Comparison of ENCODE assay signal across 8 cellular contexts in genomic region chr20:46438156-46438750, GRCh38. TPM values are rescaled to one million over a fixed set of nuclear protein-coding genes. Genes with fewer than 3 reads are reported as not detected.
DNase-seq lines count a peak whose midpoint lies in the region; ATAC-seq and TF ChIP-seq lines count a peak whose summit lies in the region.

No MANE protein-coding gene starts in this region.

- no peaks in the 10 kb centered on the region for H3K9me2 ChIP-seq in PC-9 (ENCODE audit: insufficient read depth)

- H3K4me1 Mint-ChIP-seq in effector memory CD8-positive, alpha-beta T cell (ENCODE audit: low read depth in 2 of 2): no peaks in the 10 kb centered on the region

- POLR2A ChIA-PET in PC-9 (lab: Charles Lee; ENCODE audit: unreplicated experiment): no interaction called here

- H3K4me2 ChIP-seq in PC-9: no peak overlapping the region

- no peaks in the 10 kb centered on the region for H3K79me2 ChIP-seq in PC-9 (ENCODE audit: low read depth)

- no peak overlapping the region for H3K27ac Mint-ChIP-seq in effector memory CD8-positive, alpha-beta T cell

- H3K9me3 ChIP-seq in PC-9 (ENCODE audit: insufficient read depth, low read depth): no peaks in the 10 kb centered on the region

- H3F3A ChIP-seq in PC-9 (ENCODE audit: insufficient read depth, low read depth): no peaks in the 10 kb centered on the region

- no TSS peak for BruUV-seq in PC-9 (replicated peaks; lab: Mats Ljungman, UMichigan)

- H2AFZ ChIP-seq in PC-9: no peak overlapping the region

- ATAC-seq in effector memory CD8-positive, alpha-beta T cell (replicated peaks): peak; percentile 51

- H3K36me3 Mint-ChIP-seq in effector memory CD8-positive, alpha-beta T cell (ENCODE audit: insufficient read depth): peaks cover 2% of the 10 kb centered on the region

- H3K27me3 Mint-ChIP-seq in effector memory CD8-positive, alpha-beta T cell: peaks cover 44 to 67% of the 10 kb centered on the region in 2 donors

- H3K27me3 ChIP-seq in PC-9 (ENCODE audit: insufficient read depth, low read depth): peaks cover 88% of the 10 kb centered on the region

- TF ChIP-seq CTCF in PC-9 (conservative IDR thresholded peaks at IDR 0.05): peak; percentile 62

- CTCF ChIA-PET in PC-9 (lab: Charles Lee): interaction anchor here (1.0 to 2.3 kb wide), 3 partner anchors 14 to 468 kb away, joined by 3 to 9 read pairs (median 5); no protein-coding TSS in a partner anchor

- no peak overlapping the region for H3K27ac ChIP-seq in PC-9

- no peaks in the 10 kb centered on the region for H3K4me1 ChIP-seq in PC-9 (replicated peaks; ENCODE audit: insufficient read depth)

- no peak overlapping the region for H3K4me3 Mint-ChIP-seq in effector memory CD8-positive, alpha-beta T cell

- DNase-seq in DMS79 treated with DMSO at 0.1 percent for 48 hours (lab: John Stamatoyannopoulos, UW) (peak; percentile 1), DMS79 (lab: John Stamatoyannopoulos, UW) (no peak), PC-9 (peak; percentile 29 to 53), nucleus accumbens (lab: John Stamatoyannopoulos, UW) (peak in 48 of 56 donors; percentile 11 to 81 (median 57)), posterior vena cava (ENCODE audit: low spot score) (no peak), NCI-H1048 (lab: John Stamatoyannopoulos, UW) (no peak)
- peak; percentile 36 for DNase-seq in Jurkat, Clone E6-1 (ENCODE audit: low read depth, low spot score)
- peak in 2 of 3 experiments; percentile 10 to 15 for DNase-seq in effector memory CD8-positive, alpha-beta T cell

- H3K36me3 ChIP-seq in PC-9 (ENCODE audit: low read depth): no peaks in the 10 kb centered on the region

- no peak overlapping the region for H3K4me3 ChIP-seq in Jurkat, Clone E6-1 (ENCODE audit: low read length)
- H3K4me3 ChIP-seq in PC-9: no peak overlapping the region

- intact Hi-C loops in PC-9 (cut with micrococcal nuclease; ENCODE audit: unreplicated experiment): loop anchor here (1.0 kb wide), 3 partner anchors 131 to 415 kb away; no protein-coding TSS in a partner anchor
- intact Hi-C loops in posterior vena cava (cut with DNase I): no loop called here

- no peaks in the 10 kb centered on the region for H3K9me3 Mint-ChIP-seq in effector memory CD8-positive, alpha-beta T cell

- H4K20me1 ChIP-seq in PC-9 (ENCODE audit: insufficient read depth): no peaks in the 10 kb centered on the region

RNA-seq across cellular contexts. Expression of gene ELMO2, which starts 31.8 kb away (rescaled TPM):
- 43.7 TPM for polyA plus RNA-seq in Jurkat, Clone E6-1 (2012; ENCODE audit: insufficient read depth, insufficient read length)
- total RNA-seq in PC-9 (2021) (29.4 and 32.1 TPM in 2 replicates), posterior vena cava (10 to 100 TPM; 43.6 to 48.9 TPM)

Comparison
In these comparisons a context has a peak if more than half of its experiments do, and no peak if none do; other contexts are left out.
1. DNase-seq: peak in DMS79 treated with DMSO at 0.1 percent for 48 hours (single experiment), Jurkat, Clone E6-1 (single experiment), PC-9 (2 of 2), effector memory CD8-positive, alpha-beta T cell (2 of 3) and nucleus accumbens (48 of 56); none in DMS79 (single experiment), posterior vena cava (single experiment) and NCI-H1048 (single experiment).